In genomic region chr2:9623151-9623550, GRCh38 we compare ENCODE assay signal across 1 cellular context.
TF ChIP-seq lines count a peak whose summit lies in the region.

No MANE protein-coding gene starts in this region.

TF ChIP-seq in WTC11, 78 proteins besides CTCF, POLR2A, EP300 and RAD21 (continued from another document):
- no peak for TF ChIP-seq ZNF281 (CRISPR knock-in tag; IDR thresholded peaks at IDR 0.05)
- no peak for TF ChIP-seq TCF7 (CRISPR knock-in tag; IDR thresholded peaks at IDR 0.05; ENCODE audit: low read depth)
- TF ChIP-seq ZNF219 (CRISPR knock-in tag; IDR thresholded peaks at IDR 0.05; ENCODE audit: borderline replicate concordance): no peak
- TF ChIP-seq RORB (CRISPR knock-in tag; IDR thresholded peaks at IDR 0.05): no peak
- TF ChIP-seq SP1 (CRISPR knock-in tag; conservative IDR thresholded peaks at IDR 0.05): no peak
- TF ChIP-seq KAT7 (CRISPR knock-in tag; IDR thresholded peaks at IDR 0.05; ENCODE audit: borderline replicate concordance): no peak
- no peak for TF ChIP-seq ZNF317 (CRISPR knock-in tag; IDR thresholded peaks at IDR 0.05; ENCODE audit: borderline replicate concordance, low read depth)
- no peak for TF ChIP-seq NFATC4 (CRISPR knock-in tag; IDR thresholded peaks at IDR 0.05)
- TF ChIP-seq ZNF263 (CRISPR knock-in tag; IDR thresholded peaks at IDR 0.05; ENCODE audit: low read depth): no peak
- no peak for TF ChIP-seq MXD4 (CRISPR knock-in tag; IDR thresholded peaks at IDR 0.05; ENCODE audit: borderline replicate concordance)
- no peak for TF ChIP-seq FOXJ3 (CRISPR knock-in tag; IDR thresholded peaks at IDR 0.05; ENCODE audit: borderline replicate concordance)
- TF ChIP-seq ZSCAN18 (CRISPR knock-in tag; IDR thresholded peaks at IDR 0.05): no peak
- no peak for TF ChIP-seq TP53 (CRISPR knock-in tag; IDR thresholded peaks at IDR 0.05)
